In genomic region chr2:69177785-69178636, GRCh38 we compare ENCODE assay signal across 8 cellular contexts.
DNase-seq lines count a peak whose midpoint lies in the region; ATAC-seq, FAIRE-seq and TF ChIP-seq lines count a peak whose summit lies in the region.

No MANE protein-coding gene starts in this region.

- TF ChIP-seq CTCF in BE2C (IDR thresholded peaks at IDR 0.05; ENCODE audit: low read depth, low read length) (no peak), cardiac muscle cell (IDR thresholded peaks at IDR 0.05; ENCODE audit: low read depth, low read length) (no peak), osteocyte (IDR thresholded peaks at IDR 0.05) (no peak)

- no peaks in the 10 kb centered on the region for H3K9me3 Mint-ChIP-seq in activated naive CD8-positive, alpha-beta T cell treated with anti-CD3 and anti-CD28 coated beads, Interleukin-2, amount 50 U/mL, for 24 hours
- no peaks in the 10 kb centered on the region for H3K9me3 Mint-ChIP-seq in osteocyte (ENCODE audit: unreplicated experiment)

- H3K4me3 Mint-ChIP-seq in activated naive CD8-positive, alpha-beta T cell treated with anti-CD3 and anti-CD28 coated beads, Interleukin-2, amount 50 U/mL, for 24 hours = no peak overlapping the region
- H3K4me3 Mint-ChIP-seq in osteocyte (ENCODE audit: unreplicated experiment) = peak overlapping the region; percentile 5

- peak overlapping the region; percentile 43 for H3K4me3 ChIP-seq in BE2C (ENCODE audit: low read depth, low read length)
- no peak overlapping the region for H3K4me3 ChIP-seq in cardiac muscle cell

- H3K9me3 ChIP-seq in BE2C = no peaks in the 10 kb centered on the region
- no peaks in the 10 kb centered on the region for H3K9me3 ChIP-seq in cardiac muscle cell (ENCODE audit: low read depth)

- no peak for ATAC-seq in activated naive CD8-positive, alpha-beta T cell treated with anti-CD3 and anti-CD28 coated beads, Interleukin-2, amount 50 U/mL, for 24 hours
- no peak for ATAC-seq in GM19397 (IDR thresholded peaks at IDR 0.05; ENCODE audit: unreplicated experiment)
- ATAC-seq in HG03457 (IDR thresholded peaks at IDR 0.05; ENCODE audit: unreplicated experiment) = no peak

- DNase-seq in BE2C = peak; percentile 84
- peak; percentile 94 for DNase-seq in HTR-8/SVneo (ENCODE audit: insufficient read length, low spot score)
- DNase-seq in activated naive CD8-positive, alpha-beta T cell treated with anti-CD3 and anti-CD28 coated beads, Interleukin-2, amount 50 U/mL, for 24 hours = peak; percentile 15
- peak; percentile 41 to 99 for DNase-seq in cardiac muscle cell (ENCODE audit: low read depth in 1 of 2, low spot score in 1 of 2)
- peak; percentile 85 for DNase-seq in osteocyte (ENCODE audit: extremely low spot score, unreplicated experiment)
- no peak for DNase-seq in NCI-H2107 treated with DMSO at 0.1 percent for 48 hours (lab: John Stamatoyannopoulos, UW; ENCODE audit: unreplicated experiment)

- H3K4me1 ChIP-seq in BE2C (peaks cover 15% of the 10 kb centered on the region), cardiac muscle cell (ENCODE audit: low read depth) (peaks cover 13% of the 10 kb centered on the region)

- H3K36me3 ChIP-seq in BE2C (no peaks in the 10 kb centered on the region), cardiac muscle cell (peaks cover 2% of the 10 kb centered on the region)

- no peaks in the 10 kb centered on the region for H3K36me3 Mint-ChIP-seq in activated naive CD8-positive, alpha-beta T cell treated with anti-CD3 and anti-CD28 coated beads, Interleukin-2, amount 50 U/mL, for 24 hours (ENCODE audit: low read depth)
- H3K36me3 Mint-ChIP-seq in osteocyte (ENCODE audit: unreplicated experiment) = peaks cover 36% of the 10 kb centered on the region

- no peak overlapping the region for H3K27ac ChIP-seq in cardiac muscle cell

- H3K27ac Mint-ChIP-seq in activated naive CD8-positive, alpha-beta T cell treated with anti-CD3 and anti-CD28 coated beads, Interleukin-2, amount 50 U/mL, for 24 hours = no peak overlapping the region
- peak overlapping the region; percentile 93 for H3K27ac Mint-ChIP-seq in osteocyte (ENCODE audit: unreplicated experiment)

- peaks cover 3% of the 10 kb centered on the region for H3K27me3 Mint-ChIP-seq in activated naive CD8-positive, alpha-beta T cell treated with anti-CD3 and anti-CD28 coated beads, Interleukin-2, amount 50 U/mL, for 24 hours
- no peaks in the 10 kb centered on the region for H3K27me3 Mint-ChIP-seq in osteocyte (ENCODE audit: unreplicated experiment)

- H3K27me3 ChIP-seq in BE2C (no peaks in the 10 kb centered on the region), cardiac muscle cell (no peaks in the 10 kb centered on the region)

- H3K4me1 Mint-ChIP-seq in activated naive CD8-positive, alpha-beta T cell treated with anti-CD3 and anti-CD28 coated beads, Interleukin-2, amount 50 U/mL, for 24 hours = peaks cover 4% of the 10 kb centered on the region
- peaks cover 36% of the 10 kb centered on the region for H3K4me1 Mint-ChIP-seq in osteocyte (ENCODE audit: unreplicated experiment)

- FAIRE-seq in HTR-8/SVneo (lab: Jason Lieb, UNC) = peak; percentile 95
